Comparison of ENCODE assay signal across 20 cellular contexts in the genomic region with DNA sequence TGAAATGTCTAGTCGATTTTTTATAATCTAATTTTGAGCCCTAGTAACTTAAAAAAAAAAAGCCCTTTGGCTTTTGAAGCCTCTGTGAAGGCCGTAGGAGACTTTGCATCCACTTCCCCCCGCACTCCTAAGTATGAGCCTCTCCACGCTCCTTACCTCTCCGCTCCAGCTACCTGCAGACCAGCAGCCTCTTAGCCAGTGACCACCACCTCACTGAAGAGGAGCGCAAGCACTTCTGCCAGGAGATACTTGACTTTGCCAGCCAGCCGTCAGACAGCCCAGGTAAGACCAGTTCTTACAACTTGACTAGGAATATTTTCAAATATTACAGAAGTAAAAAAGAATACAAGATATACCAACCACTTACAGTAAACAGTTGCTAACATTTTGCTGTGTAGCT. TPM values are rescaled to one million over a fixed set of nuclear protein-coding genes. Genes with fewer than 3 reads are reported as not detected.
DNase-seq lines count a peak whose midpoint lies in the region; ATAC-seq, FAIRE-seq and TF ChIP-seq lines count a peak whose summit lies in the region.
"Had no signal": no experiment of that assay in that cellular context is flagged by ENCODE, and none has a peak within 500 bp of the region (broad histone marks: within the 10 kb centered on the region; RNA-seq: fewer than 3 reads in every experiment).

No MANE protein-coding gene starts in this region.

- H3K14ac ChIP-seq in H9 (ENCODE audit: insufficient read depth, low read length): no peak overlapping the region

- H3K79me1 ChIP-seq in H9 (ENCODE audit: insufficient read depth, low read depth, low read length, poor library complexity, severe bottlenecking): no peaks in the 10 kb centered on the region

- no peaks in the 10 kb centered on the region for H3K27me3 ChIP-seq in H9 (ENCODE audit: insufficient read depth, low read length)
- H3K27me3 ChIP-seq in pancreas: no peaks in the 10 kb centered on the region
- no peaks in the 10 kb centered on the region for H3K27me3 ChIP-seq in esophagus muscularis mucosa
- H3K27me3 ChIP-seq: cardiac muscle cell, dorsolateral prefrontal cortex, neural progenitor cell, Peyer's patch had no signal

- H3K36me3 ChIP-seq in pancreas (peaks cover 0 to 44% (median 0%) of the 10 kb centered on the region in 3 donors), esophagus muscularis mucosa (peaks cover 57 to 100% (median 82%) of the 10 kb centered on the region in 4 donors)
- H3K36me3 ChIP-seq: neural progenitor cell had no signal

- H3K9me3 Mint-ChIP-seq in activated naive CD4-positive, alpha-beta T cell treated with anti-CD3 and anti-CD28 coated beads for 36 hours: no peaks in the 10 kb centered on the region
- H3K9me3 Mint-ChIP-seq in H9: no peaks in the 10 kb centered on the region
- H3K9me3 Mint-ChIP-seq in activated naive CD4-positive, alpha-beta T cell treated with anti-CD3 and anti-CD28 coated beads, Interleukin-2, amount 50 U/mL, for 72 hours: no peaks in the 10 kb centered on the region
- H3K9me3 Mint-ChIP-seq in osteocyte (ENCODE audit: unreplicated experiment): no peaks in the 10 kb centered on the region
- H3K9me3 Mint-ChIP-seq: neural progenitor cell had no signal

- H3K4me2 ChIP-seq in H9 (ENCODE audit: insufficient read depth, insufficient read length, low read length): no peak overlapping the region
- H3K4me2 ChIP-seq: neural progenitor cell had no signal

- FAIRE-seq in pancreas (lab: Jason Lieb, UNC): no peak
- FAIRE-seq: GM12892 had no signal

- H3K36me3 Mint-ChIP-seq in activated naive CD4-positive, alpha-beta T cell treated with anti-CD3 and anti-CD28 coated beads for 36 hours (ENCODE audit: low read depth): peaks cover 62% of the 10 kb centered on the region
- H3K36me3 Mint-ChIP-seq in H9 (ENCODE audit: insufficient read depth in 1 of 3, low read depth in 3 of 3): peaks cover 24 to 84% (median 75%) of the 10 kb centered on the region in 3 experiments; a peak in 6 of 7 replicates
- peaks cover 17 to 65% of the 10 kb centered on the region in 2 donors for H3K36me3 Mint-ChIP-seq in activated naive CD4-positive, alpha-beta T cell treated with anti-CD3 and anti-CD28 coated beads, Interleukin-2, amount 50 U/mL, for 72 hours
- peaks cover 57% of the 10 kb centered on the region for H3K36me3 Mint-ChIP-seq in osteocyte (ENCODE audit: unreplicated experiment)

- no peaks in the 10 kb centered on the region for H3K4me1 ChIP-seq in H9 (ENCODE audit: insufficient read depth, low read length)
- H3K4me1 ChIP-seq in pancreas: no peaks in the 10 kb centered on the region
- H3K4me1 ChIP-seq in esophagus muscularis mucosa: peaks cover 0 to 19% (median 10%) of the 10 kb centered on the region in 4 donors
- H3K4me1 ChIP-seq: neural progenitor cell, prostate gland had no signal

- WGBS in H9 (ENCODE audit: extremely low coverage, insufficient read length, low lambda C conversion rate): no CpG with 5 or more reads among the region's 7 CpGs
- 87 to 88% methylated on average over 7 of the region's 7 CpGs for WGBS in pancreas, 2 donors
- 89% methylated on average over 7 of the region's 7 CpGs for WGBS in esophagus muscularis mucosa

- no peak overlapping the region for H4K5ac ChIP-seq in H9 (ENCODE audit: insufficient read length, low read depth, low read length)

- H3K4me3 Mint-ChIP-seq in activated naive CD4-positive, alpha-beta T cell treated with anti-CD3 and anti-CD28 coated beads for 36 hours: no peak overlapping the region
- H3K4me3 Mint-ChIP-seq in H9 (no peak overlapping the region), osteocyte (ENCODE audit: unreplicated experiment) (no peak overlapping the region)
- H3K4me3 Mint-ChIP-seq: neural progenitor cell had no signal

- peaks cover 63% of the 10 kb centered on the region for H3K4me1 Mint-ChIP-seq in activated naive CD4-positive, alpha-beta T cell treated with anti-CD3 and anti-CD28 coated beads for 36 hours (ENCODE audit: low read depth)
- H3K4me1 Mint-ChIP-seq in H9 (peaks cover 12% of the 10 kb centered on the region in 2 experiments), osteocyte (ENCODE audit: unreplicated experiment) (no peaks in the 10 kb centered on the region)
- H3K4me1 Mint-ChIP-seq: neural progenitor cell had no signal

- H3T11ph ChIP-seq in H9 (ENCODE audit: low read length): no peak overlapping the region

- no peak for TF ChIP-seq EP300 in esophagus muscularis mucosa (IDR thresholded peaks at IDR 0.05)

- H3K9me3 ChIP-seq in H9 (ENCODE audit: control insufficient read depth, low read depth, low read length): no peaks in the 10 kb centered on the region
- H3K9me3 ChIP-seq in pancreas: no peaks in the 10 kb centered on the region
- no peaks in the 10 kb centered on the region for H3K9me3 ChIP-seq in esophagus muscularis mucosa
- H3K9me3 ChIP-seq: Caco-2, Peyer's patch, prostate gland, thoracic aorta had no signal

- H4K20me1 ChIP-seq in H9 (ENCODE audit: control insufficient read depth, insufficient read depth, insufficient read length): no peaks in the 10 kb centered on the region

- no peak overlapping the region for H3K56ac ChIP-seq in H9 (ENCODE audit: insufficient read length, low read depth, low read length)

- no peak overlapping the region for H2BK5ac ChIP-seq in H9 (ENCODE audit: insufficient read length, low read length)

- H3K23me2 ChIP-seq in H9 (ENCODE audit: insufficient read length, low read depth, low read length, poor library complexity, severe bottlenecking): no peaks in the 10 kb centered on the region

- no peak overlapping the region for H3K23ac ChIP-seq in H9 (ENCODE audit: insufficient read length, low read depth, low read length)

- no peak overlapping the region for H3K27ac ChIP-seq in H9 (ENCODE audit: insufficient read length, low read depth, low read length)
- no peak overlapping the region for H3K27ac ChIP-seq in pancreas
- no peak overlapping the region for H3K27ac ChIP-seq in esophagus muscularis mucosa (replicated peaks in 1 of 4)
- H3K27ac ChIP-seq: neural progenitor cell, Peyer's patch, prostate gland, thoracic aorta had no signal

- no peak for DNase-seq in activated naive CD4-positive, alpha-beta T cell treated with anti-CD3 and anti-CD28 coated beads for 36 hours
- DNase-seq in activated naive CD4-positive, alpha-beta T cell treated with Interleukin-2 at 50 U/mL for 16 hours: no peak
- no peak for DNase-seq in H9
- no peak for DNase-seq in activated naive CD4-positive, alpha-beta T cell treated with anti-CD3 and anti-CD28 coated beads, Interleukin-2, amount 50 U/mL, for 72 hours (ENCODE audit: low spot score in 2 of 2)
- no peak for DNase-seq in osteocyte (ENCODE audit: extremely low spot score, unreplicated experiment)
- no peak for DNase-seq in SK-N-DZ (ENCODE audit: low spot score)
- DNase-seq in pancreas: no peak
- no peak for DNase-seq in esophagus muscularis mucosa (ENCODE audit: extremely low spot score)
- DNase-seq: anterior cingulate cortex, Caco-2, HCEC 1CT, NCI-H510A treated with DMSO at 0.1 percent for 48 hours had no signal

- H2AFZ ChIP-seq in H9 (ENCODE audit: low read length): no peak overlapping the region
- H2AFZ ChIP-seq: neural progenitor cell had no signal

- no peak for TF ChIP-seq CTCF in H9 (conservative IDR thresholded peaks at IDR 0.05)
- no peak for TF ChIP-seq CTCF in osteocyte (IDR thresholded peaks at IDR 0.05)
- no peak for TF ChIP-seq CTCF in pancreas (IDR thresholded peaks at IDR 0.05)
- no peak for TF ChIP-seq CTCF in esophagus muscularis mucosa (IDR thresholded peaks at IDR 0.05)

- H2BK12ac ChIP-seq in H9 (ENCODE audit: insufficient read length, low read depth, low read length): no peak overlapping the region

- TF ChIP-seq POLR2A in esophagus muscularis mucosa (IDR thresholded peaks at IDR 0.05; ENCODE audit: low read depth): no peak

- no peak for ATAC-seq in activated naive CD4-positive, alpha-beta T cell treated with anti-CD3 and anti-CD28 coated beads, Interleukin-2, amount 50 U/mL, for 72 hours
- no peak for ATAC-seq in pancreas
- ATAC-seq: left lobe of liver had no signal

- intact Hi-C loops in activated naive CD4-positive, alpha-beta T cell treated with anti-CD3 and anti-CD28 coated beads for 36 hours (cut with micrococcal nuclease): no loop called here
- intact Hi-C loops in pancreas (cut with DNase I) (no loop called here), esophagus muscularis mucosa (cut with DNase I) (no loop called here)

- no peak overlapping the region for H4K8ac ChIP-seq in H9 (replicated peaks; ENCODE audit: insufficient read length, low read depth, low read length)

- no peak overlapping the region for H2BK15ac ChIP-seq in H9 (ENCODE audit: low read depth, low read length)

- H3K4me3 ChIP-seq in pancreas (no peak overlapping the region), esophagus muscularis mucosa (no peak overlapping the region)
- H3K4me3 ChIP-seq: cardiac muscle cell, dorsolateral prefrontal cortex, neural progenitor cell, Peyer's patch, prostate gland, thoracic aorta had no signal

- no peak overlapping the region for H2BK120ac ChIP-seq in H9 (ENCODE audit: low read depth, low read length, poor library complexity, severe bottlenecking)

- no peak overlapping the region for H2BK20ac ChIP-seq in H9 (ENCODE audit: low read depth, low read length, poor library complexity, severe bottlenecking)

- no peak overlapping the region for H3K18ac ChIP-seq in H9 (ENCODE audit: insufficient read length, low read depth, low read length)

- no peak overlapping the region for H4K91ac ChIP-seq in H9 (ENCODE audit: insufficient read length, low read depth, low read length)

- no peaks in the 10 kb centered on the region for H3K27me3 Mint-ChIP-seq in activated naive CD4-positive, alpha-beta T cell treated with anti-CD3 and anti-CD28 coated beads for 36 hours (ENCODE audit: low read depth)
- H3K27me3 Mint-ChIP-seq in H9 (ENCODE audit: low read depth) (no peaks in the 10 kb centered on the region), osteocyte (ENCODE audit: unreplicated experiment) (no peaks in the 10 kb centered on the region)

- H3K79me2 ChIP-seq in H9 (ENCODE audit: insufficient read depth, low read length): no peaks in the 10 kb centered on the region

- no peak overlapping the region for H2AK5ac ChIP-seq in H9 (ENCODE audit: insufficient read length, low read length)

- H3K4ac ChIP-seq in H9 (ENCODE audit: low read depth, low read length): no peak overlapping the region

- CTCF ChIA-PET in activated naive CD4-positive, alpha-beta T cell treated with anti-CD3 and anti-CD28 coated beads for 36 hours (lab: Charles Lee): interaction anchor here (0.8 kb wide), 1 partner anchor 8 kb away, joined by 3 read pairs; no protein-coding TSS in a partner anchor

- H3K9ac ChIP-seq in H9 (ENCODE audit: extremely low read depth, insufficient read length, low read length): no peak overlapping the region
- H3K9ac ChIP-seq: neural progenitor cell had no signal

- H3K27ac Mint-ChIP-seq in activated naive CD4-positive, alpha-beta T cell treated with anti-CD3 and anti-CD28 coated beads for 36 hours: peak overlapping the region; percentile 76
- 0 out of 7 replicates have a peak overlapping the region, but pooled peaks of 2 of the 3 experiments have one; percentile 60 to 87 for H3K27ac Mint-ChIP-seq in H9
- peak overlapping the region; percentile 46 to 79 for H3K27ac Mint-ChIP-seq in activated naive CD4-positive, alpha-beta T cell treated with anti-CD3 and anti-CD28 coated beads, Interleukin-2, amount 50 U/mL, for 72 hours
- peak overlapping the region; percentile 27 for H3K27ac Mint-ChIP-seq in osteocyte (ENCODE audit: unreplicated experiment)

RNA-seq across cellular contexts. Expression of gene PWP2, which starts 27.4 kb away (rescaled TPM):
- 10 to 100 TPM; 29.6 to 30.9 TPM for total RNA-seq in activated naive CD4-positive, alpha-beta T cell treated with anti-CD3 and anti-CD28 coated beads for 36 hours
- total RNA-seq in H9 (2021): 6.0 and 6.3 TPM in 2 replicates
- 10 to 100 TPM; 38.6 to 51.6 TPM for total RNA-seq in activated naive CD4-positive, alpha-beta T cell treated with anti-CD3 and anti-CD28 coated beads, Interleukin-2, amount 50 U/mL, for 72 hours
- total RNA-seq in osteocyte: 0.75 and 2.2 TPM in 2 replicates
- 18.6 and 21.4 TPM in 2 replicates for polyA plus RNA-seq in SK-N-DZ (2014; cell fraction: cytosol; rRNA removed)
- polyA plus RNA-seq in SK-N-DZ (2014; cell fraction: nucleus; rRNA removed): 20.1 and 22.1 TPM in 2 replicates
- total RNA-seq in pancreas: 1 to 10 TPM in 5 of 6 donors, under 1 TPM in 1; 0.87 to 5.8 (median 2.2) TPM
- 10 to 100 TPM in 1 of 2 donors, 1 to 10 TPM in 1; 5.6 to 10.5 TPM for polyA plus RNA-seq in pancreas
- total RNA-seq in esophagus muscularis mucosa: 10 to 100 TPM in 1 of 4 donors, 1 to 10 TPM in 3; 1.9 to 10.8 (median 6.7) TPM

RNA-seq across cellular contexts. Expression of gene GATD3, which starts 53.6 kb away (rescaled TPM):
- total RNA-seq in activated naive CD4-positive, alpha-beta T cell treated with anti-CD3 and anti-CD28 coated beads for 36 hours: 10 to 100 TPM; 21.3 to 27.4 TPM
- 13.2 and 14.1 TPM in 2 replicates for total RNA-seq in H9 (2021)
- total RNA-seq in activated naive CD4-positive, alpha-beta T cell treated with anti-CD3 and anti-CD28 coated beads, Interleukin-2, amount 50 U/mL, for 72 hours: 10 to 100 TPM; 35.3 to 76.8 TPM
- 8.2 and 9.4 TPM in 2 replicates for total RNA-seq in osteocyte
- 8.9 and 15.3 TPM in 2 replicates for polyA plus RNA-seq in SK-N-DZ (2014; cell fraction: cytosol; rRNA removed)
- 16.0 and 23.4 TPM in 2 replicates for polyA plus RNA-seq in SK-N-DZ (2014; cell fraction: nucleus; rRNA removed)
- total RNA-seq in pancreas: 10 to 100 TPM in 1 of 6 donors, 1 to 10 TPM in 5; 4.2 to 10.0 (median 5.9) TPM
- 1 to 10 TPM; 4.6 to 6.0 TPM for polyA plus RNA-seq in pancreas
- 10 to 100 TPM in 2 of 4 donors, 1 to 10 TPM in 2; 4.3 to 31.6 (median 9.0) TPM for total RNA-seq in esophagus muscularis mucosa
